Comparison of ENCODE assay signal across 8 cellular contexts in the genomic region with DNA sequence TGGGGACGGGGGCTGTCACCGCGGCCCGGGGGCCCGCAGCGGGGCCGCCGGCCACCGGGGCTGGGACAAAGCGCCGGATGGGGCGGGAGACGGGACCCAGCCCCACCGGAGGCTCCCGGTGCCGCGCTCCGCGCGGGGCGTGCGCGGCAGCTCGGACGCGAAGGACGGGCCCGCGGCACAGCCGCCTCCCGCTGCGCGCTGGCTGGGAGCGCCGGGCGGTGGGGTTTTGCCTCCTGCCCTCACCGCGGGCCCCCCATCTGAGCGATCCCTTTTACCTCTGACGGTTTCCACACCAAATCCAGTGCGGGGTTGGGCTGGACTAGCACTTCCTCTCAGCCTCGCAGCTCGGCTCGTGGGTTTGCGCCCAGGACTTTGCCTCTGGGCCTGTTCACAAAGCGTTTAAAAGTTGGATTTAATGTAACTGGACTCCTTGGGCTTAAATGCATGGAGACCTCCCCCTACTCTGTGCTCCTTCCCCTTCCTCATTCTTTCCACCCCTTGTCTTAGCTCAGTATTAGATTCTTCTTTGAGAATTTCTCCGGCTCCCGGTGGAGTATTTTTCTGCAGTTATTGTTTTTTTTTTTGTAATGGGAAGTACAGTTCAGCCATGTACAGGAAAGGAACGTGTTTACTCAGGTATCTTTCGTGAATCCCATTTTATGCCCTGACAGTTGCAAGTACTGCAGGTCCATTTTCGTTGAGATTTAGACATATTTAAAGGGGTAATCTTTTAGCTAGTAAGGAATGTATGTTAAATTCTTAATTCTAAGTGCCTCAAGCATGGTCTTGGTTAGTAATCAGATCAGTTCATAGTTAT. TPM values are rescaled to one million over a fixed set of nuclear protein-coding genes. Genes with fewer than 3 reads are reported as not detected.
DNase-seq lines count a peak whose midpoint lies in the region; ATAC-seq and TF ChIP-seq lines count a peak whose summit lies in the region.

No MANE protein-coding gene starts in this region.

- H3K27ac ChIP-seq in 22Rv1 (peak overlapping the region; percentile 83), ectodermal cell (ENCODE audit: insufficient read depth, low read depth, low read length, poor library complexity, severe bottlenecking) (peak overlapping the region; percentile 75), lower lobe of right lung (peak overlapping the region; percentile 98)

- peak; percentile 29 for DNase-seq in GM12865 (ENCODE audit: low read depth)
- peak; percentile 16 for DNase-seq in NCI-H1694 treated with DMSO at 0.1 percent for 48 hours (lab: John Stamatoyannopoulos, UW)
- DNase-seq in WTC11 (ENCODE audit: low spot score), result peak; percentile 34
- peak; percentile 82 for DNase-seq in lower lobe of right lung
- DNase-seq in stimulated activated CD8-positive, alpha-beta memory T cell treated with anti-CD3 and anti-CD28 coated beads, Interleukin-7, amount 100 ng/mL, for 1 hour (ENCODE audit: low read depth in 2 of 2), result peak; percentile 1

- TF ChIP-seq CTCF in 22Rv1 (IDR thresholded peaks at IDR 0.05) (no peak), GM12865 (IDR thresholded peaks at IDR 0.05; ENCODE audit: insufficient read depth, low read depth, low read length, missing control alignments) (no peak), WTC11 (IDR thresholded peaks at IDR 0.05) (no peak), lower lobe of right lung (IDR thresholded peaks at IDR 0.05) (no peak)

- H3K36me3 ChIP-seq in ectodermal cell (ENCODE audit: control insufficient read depth, insufficient read depth, low read length) (no peaks in the 10 kb centered on the region), lower lobe of right lung (peaks cover 3% of the 10 kb centered on the region)

- H3K27me3 ChIP-seq in ectodermal cell (ENCODE audit: control insufficient read depth, insufficient read depth, low read length, poor library complexity, severe bottlenecking), result peaks cover 13% of the 10 kb centered on the region
- H3K27me3 ChIP-seq in lower lobe of right lung (ENCODE audit: low read depth), result no peaks in the 10 kb centered on the region

- no peaks in the 10 kb centered on the region for H3K36me3 Mint-ChIP-seq in WTC11

- peak overlapping the region; percentile 84 for H3K27ac Mint-ChIP-seq in WTC11

- intact Hi-C loops in lower lobe of right lung (cut with DNase I), result no loop called here

- CTCF ChIA-PET in WTC11 (lab: Charles Lee), result interaction anchor here (0.6 to 2.9 kb wide), 14 partner anchors 12 to 423 kb away, joined by 3 to 17 read pairs (median 4); partner anchors contain the start of gene TMEM171

- H3K27me3 Mint-ChIP-seq in WTC11 (ENCODE audit: low read depth), result no peaks in the 10 kb centered on the region; the same call in 1 of the 2 replicates

- no peaks in the 10 kb centered on the region for H3K9me3 Mint-ChIP-seq in WTC11

- H3K4me1 ChIP-seq in ectodermal cell (ENCODE audit: control insufficient read depth, insufficient read depth, low read length) (no peaks in the 10 kb centered on the region), lower lobe of right lung (peaks cover 56% of the 10 kb centered on the region)

- H3K4me1 Mint-ChIP-seq in WTC11, result peaks cover 31% of the 10 kb centered on the region

- POLR2A ChIA-PET in WTC11 (lab: Charles Lee), result interaction anchor here (0.7 to 0.8 kb wide), 2 partner anchors 104 to 260 kb away, joined by 3 read pairs; no protein-coding TSS in a partner anchor

- H3K9me3 ChIP-seq in ectodermal cell (ENCODE audit: control insufficient read depth, low read length) (no peaks in the 10 kb centered on the region), lower lobe of right lung (no peaks in the 10 kb centered on the region)

- peak; percentile 41 for ATAC-seq in HG02852 (IDR thresholded peaks at IDR 0.05; ENCODE audit: unreplicated experiment)
- peak; percentile 5 for ATAC-seq in WTC11
- peak; percentile 40 to 59 for ATAC-seq in lower lobe of right lung

- WGBS in ectodermal cell, 2 experiments, result 2% methylated on average over 51 of the region's 51 CpGs

- peak overlapping the region; percentile 86 for H3K4me3 Mint-ChIP-seq in WTC11

- peak overlapping the region; percentile 73 for H3K4me3 ChIP-seq in GM12865 (ENCODE audit: low read depth, low read length)
- H3K4me3 ChIP-seq in ectodermal cell (ENCODE audit: insufficient read depth, low read depth, low read length), result peak overlapping the region; percentile 74
- H3K4me3 ChIP-seq in lower lobe of right lung, result peak overlapping the region; percentile 76

TF ChIP-seq in WTC11, 78 proteins besides CTCF, POLR2A, EP300 and RAD21:
- TF ChIP-seq ZNF232 (CRISPR knock-in tag; IDR thresholded peaks at IDR 0.05), result no peak; the same call in 1 of the 2 replicates
- TF ChIP-seq ZNF423 (CRISPR knock-in tag; IDR thresholded peaks at IDR 0.05), result peak; percentile 59; the same call in 1 of the 2 replicates

RNA-seq across cellular contexts. Expression of gene FCHO2, which starts 0.7 kb away (rescaled TPM):
- total RNA-seq in WTC11 (2021) (11.0 to 14.9 TPM (median 13.9 TPM) in 3 replicates), lower lobe of right lung (89.9 TPM)
- 9.8 TPM for polyA plus RNA-seq in ectodermal cell (2013, experiment 1 of 4)
- polyA plus RNA-seq in ectodermal cell (2013, experiment 2 of 4), result 10.6 TPM
- polyA plus RNA-seq in ectodermal cell (2013, experiment 3 of 4), result 11.8 TPM
- 11.9 TPM for polyA plus RNA-seq in ectodermal cell (2013, experiment 4 of 4)

Comparison
In these comparisons a context has a peak if more than half of its experiments do, and no peak if none do; other contexts are left out.
1. Peak in every context shown above with its lines: DNase-seq, ATAC-seq, H3K4me3 ChIP-seq and H3K27ac ChIP-seq.
2. DNase-seq: peak in every context shown above with its lines; median percentile 82 in lower lobe of right lung; 34 in WTC11; 29 in GM12865; 16 in NCI-H1694 treated with DMSO at 0.1 percent for 48 hours; 1 in stimulated activated CD8-positive, alpha-beta memory T cell treated with anti-CD3 and anti-CD28 coated beads, Interleukin-7, amount 100 ng/mL, for 1 hour.